In genomic region chr5:57482671-57483106, GRCh38 we compare ENCODE assay signal across 16 cellular contexts. TPM values are rescaled to one million over a fixed set of nuclear protein-coding genes. Genes with fewer than 3 reads are reported as not detected.
DNase-seq lines count a peak whose midpoint lies in the region; ATAC-seq and TF ChIP-seq lines count a peak whose summit lies in the region.
"Had no signal": no experiment of that assay in that cellular context is flagged by ENCODE, and none has a peak within 500 bp of the region (broad histone marks: within the 10 kb centered on the region; RNA-seq: fewer than 3 reads in every experiment).

Gene ACTBL2 (minus strand): TSS chr5:57482811. CDS start chr5:57482707, 104 bp downstream.

- H3K4me1 ChIP-seq in RWPE2 (ENCODE audit: insufficient read depth, poor library complexity, severe bottlenecking) (peaks cover 4% of the 10 kb centered on the region), heart right ventricle (peaks cover 0 to under 1% (median 0%) of the 10 kb centered on the region in 9 donors)

- 82 to 83% methylated on average over 5 of the region's 5 CpGs for WGBS in heart right ventricle, 2 donors

- H3K36me3 ChIP-seq in RWPE2 (ENCODE audit: low read depth): no peaks in the 10 kb centered on the region
- H3K36me3 ChIP-seq in heart right ventricle: no peaks in the 10 kb centered on the region

- H3K4me3 ChIP-seq in RWPE2 (ENCODE audit: severe bottlenecking) (no peak within 1 kb of the TSS), fibroblast of pulmonary artery (replicated peaks; ENCODE audit: low read depth, low read length) (no peak within 1 kb of the TSS), retinal pigment epithelial cell (ENCODE audit: low read length) (no peak within 1 kb of the TSS), heart right ventricle (no peak within 1 kb of the TSS)

- H3K9me3 ChIP-seq in RWPE2 (ENCODE audit: severe bottlenecking) (no peaks in the 10 kb centered on the region), heart right ventricle (no peaks in the 10 kb centered on the region)

- H3K27me3 ChIP-seq in RWPE2 (ENCODE audit: insufficient read depth, poor library complexity, severe bottlenecking) (no peaks in the 10 kb centered on the region), heart right ventricle (no peaks in the 10 kb centered on the region)

- peak; percentile 96 for ATAC-seq in RWPE2 (ENCODE audit: low read depth)
- no peak for ATAC-seq in heart right ventricle
- ATAC-seq: activated T-cell treated with anti-CD3 and anti-CD28 coated beads, Interleukin-2, amount 50 U/mL, for 72 hours; T-helper 17 cell had no signal

- H3K27ac ChIP-seq in RWPE2 (ENCODE audit: poor library complexity, severe bottlenecking) (peak within 1 kb of the TSS; percentile 61), heart right ventricle (no peak within 1 kb of the TSS)

- TF ChIP-seq CTCF in RWPE2 (IDR thresholded peaks at IDR 0.05; ENCODE audit: poor library complexity, severe bottlenecking) (no peak), fibroblast of pulmonary artery (IDR thresholded peaks at IDR 0.05; ENCODE audit: low read length, missing control alignments) (no peak), retinal pigment epithelial cell (conservative IDR thresholded peaks at IDR 0.05; ENCODE audit: low read depth, low read length) (no peak), heart right ventricle (IDR thresholded peaks at IDR 0.05) (no peak)

- intact Hi-C loops in heart right ventricle (cut with DNase I): loop anchor here in 2 of 10 donors (10.0 kb wide), 2 partner anchors 158 to 402 kb away; no protein-coding TSS in a partner anchor

- DNase-seq in HCEC 1CT (peak; percentile 49), RWPE2 (ENCODE audit: low spot score) (peak; percentile 76), fibroblast of pulmonary artery (ENCODE audit: low read depth) (peak; percentile 76), retinal pigment epithelial cell (ENCODE audit: low read depth) (peak; percentile 51), D341Med (ENCODE audit: low spot score) (no peak), foreskin melanocyte (no peak), heart right ventricle (no peak), medulla oblongata (ENCODE audit: extremely low spot score) (no peak)
- DNase-seq: activated CD4-positive, alpha-beta T cell treated with anti-CD3 and anti-CD28 coated beads for 48 hours; activated T-cell treated with anti-CD3 and anti-CD28 coated beads, Interleukin-2, amount 50 U/mL, for 72 hours; CD8-positive, alpha-beta memory T cell; NCI-H2227 treated with DMSO at 0.1 percent for 48 hours; small intestine; T-helper 17 cell had no signal

RNA-seq across cellular contexts. Expression of gene ACTBL2, which starts in this region (rescaled TPM):
- total RNA-seq in heart right ventricle: not detected
- polyA plus RNA-seq in heart right ventricle: not detected
- total RNA-seq: activated T-cell treated with anti-CD3 and anti-CD28 coated beads, Interleukin-2, amount 50 U/mL, for 72 hours; CD8-positive, alpha-beta memory T cell; liver; neural crest cell; T-helper 17 cell had no signal
- polyA plus RNA-seq: CD8-positive, alpha-beta memory T cell; liver; small intestine had no signal

Comparison
In these comparisons a context has a peak if more than half of its experiments do, and no peak if none do; other contexts are left out.
1. DNase-seq: peak in HCEC 1CT (single experiment), RWPE2 (single experiment), fibroblast of pulmonary artery (single experiment) and retinal pigment epithelial cell (single experiment); none in D341Med (single experiment), foreskin melanocyte (single experiment), heart right ventricle (0 of 2) and medulla oblongata (single experiment).